11 cellular contexts compared by ENCODE assay signal in genomic region chr2:24825883-24826800, GRCh38. TPM values are rescaled to one million over a fixed set of nuclear protein-coding genes. Genes with fewer than 3 reads are reported as not detected.
DNase-seq lines count a peak whose midpoint lies in the region; TF ChIP-seq lines count a peak whose summit lies in the region.
"Had no signal": no experiment of that assay in that cellular context is flagged by ENCODE, and none has a peak within 500 bp of the region (broad histone marks: within the 10 kb centered on the region; RNA-seq: fewer than 3 reads in every experiment).

No MANE protein-coding gene starts in this region.

- no peak overlapping the region for H3K4me3 ChIP-seq in thyroid gland (replicated peaks in 1 of 3)
- H3K4me3 ChIP-seq: gastrocnemius medialis, MG63 had no signal

- peak; percentile 18 to 26 for DNase-seq in activated T-cell treated with anti-CD3 and anti-CD28 coated beads, Interleukin-2, amount 50 U/mL, for 48 hours
- no peak for DNase-seq in activated T-cell treated with anti-CD3 and anti-CD28 coated beads, Interleukin-2, amount 50 U/mL, for 1 hour
- DNase-seq in glutamatergic neuron (no peak), thyroid gland (peak; percentile 87 to 88), AG08395 (ENCODE audit: low spot score) (no peak), medulla oblongata (ENCODE audit: extremely low spot score) (no peak)
- no peak for DNase-seq in effector CD4-positive, alpha-beta T cell
- DNase-seq: AML-193, gastrocnemius medialis, MG63 had no signal

- no peaks in the 10 kb centered on the region for H3K27me3 ChIP-seq in thyroid gland
- H3K27me3 ChIP-seq: gastrocnemius medialis, MG63 had no signal

- no peaks in the 10 kb centered on the region for H3K36me3 ChIP-seq in thyroid gland

- H3K27me3 Mint-ChIP-seq in glutamatergic neuron (ENCODE audit: unreplicated experiment), result peaks cover 9% of the 10 kb centered on the region

- peak overlapping the region; percentile 28 for H3K27ac Mint-ChIP-seq in glutamatergic neuron (ENCODE audit: unreplicated experiment)

- peaks cover 18% of the 10 kb centered on the region for H3K4me1 Mint-ChIP-seq in glutamatergic neuron (ENCODE audit: low read depth, unreplicated experiment)

- TF ChIP-seq POLR2A in thyroid gland (IDR thresholded peaks at IDR 0.05), result no peak

- WGBS in thyroid gland, 2 donors, result 62 to 63% methylated on average over 13 to 15 of the region's 16 CpGs

- intact Hi-C loops in thyroid gland (cut with DNase I), result no loop called here

- H3K4me1 ChIP-seq in thyroid gland, result peaks cover 17 to 25% of the 10 kb centered on the region in 2 donors

- TF ChIP-seq CTCF in VCaP (conservative IDR thresholded peaks at IDR 0.05) (no peak), glutamatergic neuron (IDR thresholded peaks at IDR 0.05; ENCODE audit: partially characterized antibody, unreplicated experiment) (no peak), thyroid gland (IDR thresholded peaks at IDR 0.05) (peak in 4 of 6 experiments; percentile 35 to 52 (median 43))

- peaks cover 7% of the 10 kb centered on the region for H3K36me3 Mint-ChIP-seq in glutamatergic neuron (ENCODE audit: unreplicated experiment)

- H3K9me3 ChIP-seq in thyroid gland, result no peaks in the 10 kb centered on the region
- H3K9me3 ChIP-seq: gastrocnemius medialis, MG63 had no signal

- no peak overlapping the region for H3K4me3 Mint-ChIP-seq in glutamatergic neuron (ENCODE audit: unreplicated experiment)

- no peaks in the 10 kb centered on the region for H3K9me3 Mint-ChIP-seq in glutamatergic neuron (ENCODE audit: unreplicated experiment)

- H3K27ac ChIP-seq in VCaP, result peak overlapping the region; percentile 69
- peak overlapping the region in 1 of 3 donors; percentile 0 for H3K27ac ChIP-seq in thyroid gland
- H3K27ac ChIP-seq: gastrocnemius medialis had no signal

RNA-seq across cellular contexts. Expression of gene CENPO, which starts 32.9 kb away (rescaled TPM):
- total RNA-seq in glutamatergic neuron (ENCODE audit: unreplicated experiment) (26.5 TPM), thyroid gland (1 to 10 TPM; 4.2 to 8.9 (median 6.3) TPM)

RNA-seq across cellular contexts. Expression of gene PTRHD1, which starts 33.0 kb away (rescaled TPM):
- total RNA-seq in glutamatergic neuron (ENCODE audit: unreplicated experiment) (25.2 TPM), thyroid gland (10 to 100 TPM; 12.6 to 68.8 (median 31.6) TPM)

Comparison
In these comparisons a context has a peak if more than half of its experiments do, and no peak if none do; other contexts are left out.
1. DNase-seq: peak in activated T-cell treated with anti-CD3 and anti-CD28 coated beads, Interleukin-2, amount 50 U/mL, for 48 hours (2 of 2) and thyroid gland (2 of 2); none in activated T-cell treated with anti-CD3 and anti-CD28 coated beads, Interleukin-2, amount 50 U/mL, for 1 hour (single experiment), glutamatergic neuron (single experiment), AG08395 (single experiment), medulla oblongata (single experiment) and effector CD4-positive, alpha-beta T cell (single experiment).
2. CTCF ChIP-seq: peak in thyroid gland (4 of 6); none in VCaP (single experiment) and glutamatergic neuron (single experiment).